Comparison of ENCODE assay signal across 8 cellular contexts in the genomic region with DNA sequence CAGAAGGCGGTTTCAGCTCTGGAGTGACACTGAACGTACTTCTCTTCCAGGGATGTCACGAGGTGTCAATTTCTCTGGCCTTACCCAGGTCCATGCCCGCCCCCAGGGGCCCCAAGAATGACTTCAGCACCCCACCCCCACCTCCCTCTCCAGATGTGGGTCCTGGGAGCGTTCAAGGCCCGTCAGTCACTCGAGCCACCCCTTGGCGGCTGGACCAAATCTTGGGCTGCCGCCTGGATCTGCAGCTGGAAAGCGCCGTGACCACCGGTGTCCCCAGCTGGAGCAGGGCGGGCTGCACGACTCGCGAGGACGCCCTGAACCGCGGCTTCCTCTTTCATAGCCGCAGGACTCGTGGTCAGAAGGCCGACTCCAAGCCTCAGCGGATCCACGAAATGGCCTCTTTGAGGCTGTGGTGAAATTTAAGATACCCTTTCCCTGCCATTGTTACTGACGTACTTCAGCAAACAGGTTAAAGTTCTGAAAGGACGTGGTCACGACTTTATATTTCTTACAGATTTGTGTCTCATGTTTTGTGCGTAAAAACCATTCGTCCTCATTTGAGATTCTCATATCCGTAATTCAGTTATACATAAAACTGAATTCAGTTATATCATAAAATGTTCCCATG. TPM values are rescaled to one million over a fixed set of nuclear protein-coding genes. Genes with fewer than 3 reads are reported as not detected.
DNase-seq lines count a peak whose midpoint lies in the region; ATAC-seq, FAIRE-seq and TF ChIP-seq lines count a peak whose summit lies in the region.

No MANE protein-coding gene starts in this region.

- H3K4me1 Mint-ChIP-seq in natural killer cell = peaks cover 26 to 27% of the 10 kb centered on the region in 2 donors

- no peak for FAIRE-seq in RCC 7860 (lab: Jason Lieb, UNC)

- peak overlapping the region; percentile 93 to 96 for H3K27ac Mint-ChIP-seq in natural killer cell

- H3K36me3 Mint-ChIP-seq in natural killer cell = no peaks in the 10 kb centered on the region

- intact Hi-C loops in natural killer cell (cut with micrococcal nuclease) = loop anchor here (2.0 to 10.0 kb wide), 3 partner anchors 29 to 207 kb away; a partner anchor contains a TSS

- ATAC-seq in GM21515 (IDR thresholded peaks at IDR 0.05; ENCODE audit: unreplicated experiment) (peak; percentile 53), natural killer cell (peak; percentile 30 to 65 (median 47))

- no peaks in the 10 kb centered on the region for H3K27me3 Mint-ChIP-seq in natural killer cell (ENCODE audit: low read depth in 2 of 2)

- H3K4me3 Mint-ChIP-seq in natural killer cell = peak overlapping the region; percentile 97

- no peaks in the 10 kb centered on the region for H3K9me3 Mint-ChIP-seq in natural killer cell

- TF ChIP-seq CTCF in natural killer cell (IDR thresholded peaks at IDR 0.05) = no peak

- DNase-seq in DMS 273 treated with DMSO at 0.1 percent for 48 hours (lab: John Stamatoyannopoulos, UW) (peak; percentile 15), HUDEP-2 (lab: John Stamatoyannopoulos, UW; ENCODE audit: unreplicated experiment in 76 of 76) (peak in 66 of 76 experiments; percentile 16 to 85 (median 68)), RCC 7860 (ENCODE audit: low spot score) (peak; percentile 13), fibroblast of the conjunctiva (ENCODE audit: low read depth) (peak; percentile 36), natural killer cell (peak; percentile 62), stromal cell of bone marrow (ENCODE audit: low read depth) (peak; percentile 25)
- peak; percentile 76 for DNase-seq in activated effector memory CD4-positive, alpha-beta T cell treated with anti-CD3 and anti-CD28 coated beads, Interleukin-2, amount 50 U/mL, for 16 hours

RNA-seq across cellular contexts. Expression of a gene that starts 29.3 kb away (rescaled TPM):
- total RNA-seq in natural killer cell = 10 to 100 TPM; 25.5 to 30.5 (median 27.1) TPM

Comparison
In these comparisons a context has a peak if more than half of its experiments do, and no peak if none do; other contexts are left out.
1. Peak in every context shown above with its lines: DNase-seq and ATAC-seq.
2. DNase-seq: peak in every context shown above with its lines; median percentile 76 in activated effector memory CD4-positive, alpha-beta T cell treated with anti-CD3 and anti-CD28 coated beads, Interleukin-2, amount 50 U/mL, for 16 hours; 68 in HUDEP-2; 62 in natural killer cell; 36 in fibroblast of the conjunctiva; 25 in stromal cell of bone marrow; 15 in DMS 273 treated with DMSO at 0.1 percent for 48 hours; 13 in RCC 7860.